29 cellular contexts compared by ENCODE assay signal in the genomic region with DNA sequence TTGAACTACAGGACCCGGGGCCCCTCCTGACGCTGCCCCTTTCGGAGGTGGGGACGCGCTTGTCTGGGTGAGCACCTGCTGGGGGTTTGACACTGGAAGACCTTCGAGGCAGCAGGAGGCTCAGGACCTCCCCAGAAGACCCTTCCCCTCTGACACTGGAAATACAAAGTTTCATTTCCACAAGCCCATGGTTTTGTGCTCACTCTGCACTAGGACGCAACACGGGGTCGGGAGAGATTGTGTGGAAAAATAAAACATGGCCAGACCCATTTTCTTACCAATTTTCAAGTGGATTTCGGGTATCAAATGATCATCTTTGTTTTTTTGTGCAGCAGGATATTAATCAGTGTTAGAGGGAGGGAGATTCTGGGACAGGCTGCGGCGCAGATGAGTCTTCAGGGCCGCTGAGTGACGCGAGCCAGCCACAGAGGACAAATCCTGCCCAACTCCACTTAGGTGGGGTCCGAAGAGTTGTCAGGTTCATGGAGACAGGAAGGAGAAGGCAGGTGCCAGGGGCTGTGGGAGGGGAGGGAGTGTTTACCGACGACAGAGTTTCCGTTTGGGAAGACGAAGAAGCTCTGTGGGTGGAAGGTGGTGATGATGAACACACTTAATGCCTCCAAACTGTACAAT.
"Had no signal": no experiment of that assay in that cellular context is flagged by ENCODE, and none has a peak within 500 bp of the region (broad histone marks: within the 10 kb centered on the region; RNA-seq: fewer than 3 reads in every experiment).

No MANE protein-coding gene starts in this region.

- DNase-seq: activated B cell treated with CpG ODN at 0.5 μM for 24 hours; activated CD4-positive, alpha-beta T cell treated with anti-CD3 and anti-CD28 coated beads for 36 hours; activated CD4-positive, alpha-beta T cell treated with anti-CD3 and anti-CD28 coated beads, Interleukin-2, amount 50 U/mL, for 4 hours; activated CD8-positive, alpha-beta memory T cell treated with anti-CD3 and anti-CD28 coated beads, Interleukin-2, amount 50 U/mL, for 48 hours; activated effector memory CD4-positive, alpha-beta T cell treated with Interleukin-2 at 50 U/mL for 16 hours; activated naive CD4-positive, alpha-beta T cell treated with anti-CD3 and anti-CD28 coated beads for 36 hours; activated naive CD8-positive, alpha-beta T cell treated with anti-CD3 and anti-CD28 coated beads, Interleukin-2, amount 10 ng/mL, durations not matched to agents 7 days and 5 days; activated T-cell treated with anti-CD3 and anti-CD28 coated beads, Interleukin-2, amount 50 U/mL, for 48 hours; amniotic stem cell; effector CD8-positive, alpha-beta T cell; foreskin melanocyte; immature natural killer cell; kidney glomerular epithelial cell; left ventricle myocardium inferior; ovary; stimulated activated CD4-positive, alpha-beta T cell treated with anti-CD3 and anti-CD28 coated beads, Interleukin-2, amount 100 ng/mL, for 24 hours; stomach; T1000; transverse colon; uterus had no signal

- H3K27me3 Mint-ChIP-seq: activated B cell treated with CpG ODN at 0.5 μM for 24 hours; activated naive CD8-positive, alpha-beta T cell treated with anti-CD3 and anti-CD28 coated beads, Interleukin-2, amount 10 ng/mL, durations not matched to agents 7 days and 5 days; dendritic cell treated with granulocyte-macrophage colony-stimulating factor and Interleukin-4, amounts not matched to agents 40 ng/mL and 50 ng/mL, for 4 days had no signal

- H3K4me1 Mint-ChIP-seq: activated B cell treated with CpG ODN at 0.5 μM for 24 hours; activated CD4-positive, alpha-beta T cell treated with anti-CD3 and anti-CD28 coated beads for 36 hours; activated naive CD8-positive, alpha-beta T cell treated with anti-CD3 and anti-CD28 coated beads, Interleukin-2, amount 10 ng/mL, durations not matched to agents 7 days and 5 days; immature natural killer cell; memory B cell; stimulated activated effector memory CD8-positive, alpha-beta T cell treated with anti-CD3 and anti-CD28 coated beads, Interleukin-12 subunit alpha, Interleukin-12 subunit beta, amount 100 ng/mL, for 72 hours had no signal

- H3K27me3 ChIP-seq: hepatocyte, neutrophil, ovary, stomach, transverse colon, uterus had no signal

- H3K4me1 ChIP-seq: suprapubic skin had no signal

- H3K4me2 ChIP-seq: hepatocyte had no signal

- H3K36me3 ChIP-seq: left ventricle myocardium inferior, neutrophil, ovary, stomach, suprapubic skin, transverse colon, uterus had no signal

- H3K4me3 Mint-ChIP-seq: activated B cell treated with CpG ODN at 0.5 μM for 24 hours; activated CD4-positive, alpha-beta T cell treated with anti-CD3 and anti-CD28 coated beads for 36 hours; activated naive CD4-positive, alpha-beta T cell treated with anti-CD3 and anti-CD28 coated beads for 36 hours; activated naive CD8-positive, alpha-beta T cell treated with anti-CD3 and anti-CD28 coated beads, Interleukin-2, amount 10 ng/mL, durations not matched to agents 7 days and 5 days; dendritic cell treated with granulocyte-macrophage colony-stimulating factor and Interleukin-4, amounts not matched to agents 40 ng/mL and 50 ng/mL, for 4 days; immature natural killer cell; memory B cell; stimulated activated effector memory CD8-positive, alpha-beta T cell treated with anti-CD3 and anti-CD28 coated beads, Interleukin-12 subunit alpha, Interleukin-12 subunit beta, amount 100 ng/mL, for 72 hours; T-helper 1 cell treated with Interleukin-12 subunit alpha and Interleukin-12 subunit beta and Interleukin-4 antibody, amounts not matched to agents 30 μg/mL and 1 μg/mL, for 36 hours had no signal

- H3K27ac ChIP-seq: hepatocyte, left ventricle myocardium inferior, neutrophil, ovary, skin epidermis, stomach, suprapubic skin, transverse colon, uterus had no signal

- H2AFZ ChIP-seq: hepatocyte had no signal

- H3K9me3 ChIP-seq: left ventricle myocardium inferior, neutrophil, ovary, stomach, suprapubic skin, transverse colon, uterus had no signal

- H3K27ac Mint-ChIP-seq: activated B cell treated with CpG ODN at 0.5 μM for 24 hours; activated CD4-positive, alpha-beta T cell treated with anti-CD3 and anti-CD28 coated beads for 36 hours; activated naive CD4-positive, alpha-beta T cell treated with anti-CD3 and anti-CD28 coated beads for 36 hours; activated naive CD8-positive, alpha-beta T cell treated with anti-CD3 and anti-CD28 coated beads, Interleukin-2, amount 10 ng/mL, durations not matched to agents 7 days and 5 days; dendritic cell treated with granulocyte-macrophage colony-stimulating factor and Interleukin-4, amounts not matched to agents 40 ng/mL and 50 ng/mL, for 4 days; immature natural killer cell; memory B cell; stimulated activated effector memory CD8-positive, alpha-beta T cell treated with anti-CD3 and anti-CD28 coated beads, Interleukin-12 subunit alpha, Interleukin-12 subunit beta, amount 100 ng/mL, for 72 hours; T-helper 1 cell treated with Interleukin-12 subunit alpha and Interleukin-12 subunit beta and Interleukin-4 antibody, amounts not matched to agents 30 μg/mL and 1 μg/mL, for 36 hours had no signal

- H3K79me2 ChIP-seq: hepatocyte had no signal

- H3K4me3 ChIP-seq: hepatocyte, left ventricle myocardium inferior, ovary, skin epidermis, stomach, suprapubic skin, transverse colon, uterus had no signal

- ATAC-seq: activated CD4-positive, alpha-beta T cell treated with anti-CD3 and anti-CD28 coated beads for 36 hours; right cardiac atrium; stimulated activated effector memory CD8-positive, alpha-beta T cell treated with anti-CD3 and anti-CD28 coated beads, Interleukin-12 subunit alpha, Interleukin-12 subunit beta, amount 100 ng/mL, for 72 hours had no signal

- H3K36me3 Mint-ChIP-seq: immature natural killer cell; memory B cell; stimulated activated effector memory CD8-positive, alpha-beta T cell treated with anti-CD3 and anti-CD28 coated beads, Interleukin-12 subunit alpha, Interleukin-12 subunit beta, amount 100 ng/mL, for 72 hours had no signal
